In genomic region chr1:225809842-225810578, GRCh38 we compare ENCODE assay signal across 1 cellular context.
TF ChIP-seq lines count a peak whose summit lies in the region.

Gene EPHX1 (plus strand): TSS chr1:225810124. CDS start chr1:225828730, 18,606 bp downstream.

TF ChIP-seq in K562, 482 proteins besides CTCF, POLR2A, EP300 and RAD21 (continued from another document and continues in another):
- no peak for TF ChIP-seq MEF2D (tag; conservative IDR thresholded peaks at IDR 0.05; ENCODE audit: low read depth)
- TF ChIP-seq PTTG1 (tag; IDR thresholded peaks at IDR 0.05; ENCODE audit: low read depth), result no peak
- TF ChIP-seq ZBTB11 (CRISPR knock-in tag; IDR thresholded peaks at IDR 0.05), result 0 out of 6 replicates have a peak, but pooled peaks of 1 of the 3 experiments have one; percentile 18
- peak; percentile 54 for TF ChIP-seq TBP (optimal IDR thresholded peaks at IDR 0.05; ENCODE audit: low read depth, low read length)
- no peak for TF ChIP-seq SMAD3 (CRISPR knock-in tag; conservative IDR thresholded peaks at IDR 0.05)
- no peak for TF ChIP-seq ZBED1 (IDR thresholded peaks at IDR 0.05)
- no peak for TF ChIP-seq TRIM28 (IDR thresholded peaks at IDR 0.05)
- no peak for TF ChIP-seq PPARD (CRISPR knock-in tag; IDR thresholded peaks at IDR 0.05)
- TF ChIP-seq CHD7 (IDR thresholded peaks at IDR 0.05; ENCODE audit: low read depth, low read length), result no peak
- no peak for TF ChIP-seq E2F4 (CRISPR knock-in tag; IDR thresholded peaks at IDR 0.05; ENCODE audit: low read depth)
- peak; percentile 56; the same call in 1 of the 2 replicates for TF ChIP-seq KDM2B (CRISPR knock-in tag; IDR thresholded peaks at IDR 0.05)
- TF ChIP-seq SMARCA4 (IDR thresholded peaks at IDR 0.05), result 0 out of 2 replicates have a peak, but pooled peaks have one; percentile 14
- TF ChIP-seq FOXM1 (IDR thresholded peaks at IDR 0.05; ENCODE audit: low read depth), result no peak
- TF ChIP-seq FOXM1 (CRISPR knock-in tag; IDR thresholded peaks at IDR 0.05; ENCODE audit: low read depth), result no peak
- peak; percentile 18; the same call in 1 of the 2 replicates for TF ChIP-seq CBX1 (IDR thresholded peaks at IDR 0.05; ENCODE audit: low read depth)
- no peak for TF ChIP-seq ZNF174 (CRISPR knock-in tag; IDR thresholded peaks at IDR 0.05)
- TF ChIP-seq PHF8 (IDR thresholded peaks at IDR 0.05; ENCODE audit: borderline replicate concordance, low read length), result peak; percentile 69; the same call in 1 of the 2 replicates
- TF ChIP-seq GTF2E2 (tag; IDR thresholded peaks at IDR 0.05), result peak; percentile 77; the same call in 1 of the 2 replicates
- peak; percentile 41; the same call in 1 of the 2 replicates for TF ChIP-seq ZNF395 (CRISPR knock-in tag; IDR thresholded peaks at IDR 0.05)
- no peak for TF ChIP-seq SRSF3 (IDR thresholded peaks at IDR 0.05; ENCODE audit: insufficient read depth, low read length)
- no peak for TF ChIP-seq ZNF324 (CRISPR knock-in tag; IDR thresholded peaks at IDR 0.05)
- TF ChIP-seq ZMIZ1 (IDR thresholded peaks at IDR 0.05; ENCODE audit: low read depth in 2 of 2, low read length in 2 of 2), result no peak
- TF ChIP-seq ZC3H8 (IDR thresholded peaks at IDR 0.05), result no peak
- no peak for TF ChIP-seq ZNF551 (CRISPR knock-in tag; IDR thresholded peaks at IDR 0.05)
- TF ChIP-seq BCLAF1 (IDR thresholded peaks at IDR 0.05; ENCODE audit: borderline replicate concordance in 1 of 2, control insufficient read depth in 1 of 2, low read depth in 2 of 2, low read length in 1 of 2), result no peak
- TF ChIP-seq HDAC1 (IDR thresholded peaks at IDR 0.05), result 0 out of 4 replicates have a peak, but pooled peaks of 1 of the 2 experiments have one; percentile 38
- TF ChIP-seq TFE3 (CRISPR knock-in tag; IDR thresholded peaks at IDR 0.05), result no peak
- no peak for TF ChIP-seq PHTF2 (CRISPR knock-in tag; IDR thresholded peaks at IDR 0.05)
- no peak for TF ChIP-seq ZNF589 (CRISPR knock-in tag; IDR thresholded peaks at IDR 0.05; ENCODE audit: low read depth)
- peak; percentile 42; the same call in 1 of the 2 replicates for TF ChIP-seq CTBP1 (IDR thresholded peaks at IDR 0.05; ENCODE audit: borderline replicate concordance)
- no peak for TF ChIP-seq NFE2L1 (tag; IDR thresholded peaks at IDR 0.05; ENCODE audit: borderline replicate concordance, low read depth)
